ENCODE assay signal across 1 cellular context in the genomic region with DNA sequence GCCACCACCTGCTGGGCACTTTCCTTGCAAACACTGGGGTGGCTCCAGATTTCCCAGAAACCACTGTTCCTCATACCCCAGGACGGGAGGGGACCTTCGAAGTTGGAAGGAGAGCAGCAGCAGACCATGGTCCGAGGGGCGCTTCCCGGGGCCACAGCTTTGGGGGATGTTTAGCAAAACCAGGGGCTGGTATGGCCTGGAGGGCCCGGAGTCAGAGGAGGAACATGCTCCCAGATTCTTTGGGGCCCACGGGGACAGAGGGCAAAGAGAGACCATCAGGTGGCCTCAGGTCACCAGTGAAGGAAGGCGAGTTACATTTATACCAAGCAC.
TF ChIP-seq lines count a peak whose summit lies in the region.

No MANE protein-coding gene starts in this region.

TF ChIP-seq in IMR-90, 13 proteins besides CTCF, POLR2A, EP300 and RAD21 (continued from another document):
- TF ChIP-seq NFE2L2 (IDR thresholded peaks at IDR 0.05; ENCODE audit: low read depth, low read length) (no peak), SMC3 (IDR thresholded peaks at IDR 0.05; ENCODE audit: low read depth, low read length) (no peak), RFX5 (IDR thresholded peaks at IDR 0.05; ENCODE audit: low read depth, low read length) (no peak), CHD1 (IDR thresholded peaks at IDR 0.05; ENCODE audit: low read depth, low read length) (no peak), MAFK (IDR thresholded peaks at IDR 0.05; ENCODE audit: low read depth, low read length) (no peak), FOS (IDR thresholded peaks at IDR 0.05; ENCODE audit: low read depth, low read length) (no peak), MXI1 (IDR thresholded peaks at IDR 0.05; ENCODE audit: borderline replicate concordance, low read depth, low read length) (no peak), RCOR1 (IDR thresholded peaks at IDR 0.05; ENCODE audit: insufficient replicate concordance, low read length) (no peak), MAZ (IDR thresholded peaks at IDR 0.05; ENCODE audit: borderline replicate concordance, low read depth, low read length) (no peak), CEBPB (IDR thresholded peaks at IDR 0.05; ENCODE audit: low read depth, low read length) (no peak), ELK1 (IDR thresholded peaks at IDR 0.05; ENCODE audit: borderline replicate concordance, low read depth, low read length) (no peak), BHLHE40 (IDR thresholded peaks at IDR 0.05; ENCODE audit: low read depth, low read length) (no peak)
